19 cellular contexts compared by ENCODE assay signal in the genomic region with DNA sequence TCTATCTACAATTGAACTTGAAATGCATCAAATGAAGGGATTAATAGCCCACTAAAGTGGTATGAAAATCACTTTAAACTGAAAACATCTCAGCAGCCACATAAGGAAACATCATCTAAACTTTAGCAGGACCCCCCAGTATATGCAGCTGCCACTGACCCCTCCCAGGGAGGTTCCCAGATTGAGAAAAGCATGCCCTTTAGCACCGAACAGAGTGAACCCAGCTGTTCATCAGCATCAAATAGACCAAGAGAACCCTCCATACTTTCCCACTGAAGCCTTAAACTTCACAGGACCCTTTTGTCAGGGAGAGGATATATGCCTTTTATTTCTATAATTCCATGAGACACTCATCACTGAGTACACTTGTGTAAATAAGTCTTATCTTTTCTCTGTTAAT. TPM values are rescaled to one million over a fixed set of nuclear protein-coding genes. Genes with fewer than 3 reads are reported as not detected.
DNase-seq lines count a peak whose midpoint lies in the region; TF ChIP-seq lines count a peak whose summit lies in the region.
"Had no signal": no experiment of that assay in that cellular context is flagged by ENCODE, and none has a peak within 500 bp of the region (broad histone marks: within the 10 kb centered on the region; RNA-seq: fewer than 3 reads in every experiment).

No MANE protein-coding gene starts in this region.

- peaks cover 25% of the 10 kb centered on the region for H3K36me3 Mint-ChIP-seq in progenitor cell of endocrine pancreas (ENCODE audit: insufficient read depth)
- H3K36me3 Mint-ChIP-seq: CD14-positive monocyte; CD8-positive, alpha-beta memory T cell had no signal

- POLR2A ChIA-PET in HEK293 (lab: Yijun Ruan, JAX) (no interaction called here), HEK293T (lab: Yijun Ruan, JAX) (no interaction called here)

- H3K4me1 ChIP-seq in HEK293 (ENCODE audit: control insufficient read depth, insufficient read depth, low read length), result peaks cover 9% of the 10 kb centered on the region; the same call in 1 of the 2 replicates
- H3K4me1 ChIP-seq: BE2C, HAP-1 had no signal

- peaks cover 5 to 19% of the 10 kb centered on the region in 2 experiments for H3K36me3 ChIP-seq in HEK293 (ENCODE audit: control insufficient read depth in 2 of 2, insufficient read depth in 1 of 2, low read length in 2 of 2)
- H3K36me3 ChIP-seq: BE2C had no signal

- H3K4me3 Mint-ChIP-seq in progenitor cell of endocrine pancreas (ENCODE audit: low read depth), result no peak overlapping the region
- H3K4me3 Mint-ChIP-seq: CD14-positive monocyte; CD4-positive, alpha-beta T cell; CD8-positive, alpha-beta memory T cell had no signal

- peaks cover 23% of the 10 kb centered on the region for H3K4me1 Mint-ChIP-seq in progenitor cell of endocrine pancreas (ENCODE audit: low read depth)
- H3K4me1 Mint-ChIP-seq: CD14-positive monocyte; CD8-positive, alpha-beta memory T cell had no signal

- no peaks in the 10 kb centered on the region for H3K9me3 Mint-ChIP-seq in progenitor cell of endocrine pancreas (ENCODE audit: low read depth)
- H3K9me3 Mint-ChIP-seq: CD4-positive, alpha-beta T cell; CD8-positive, alpha-beta memory T cell had no signal

- H3K27ac ChIP-seq in HEK293 (ENCODE audit: extremely low read depth, low read depth, low read length), result no peak overlapping the region
- H3K27ac ChIP-seq: 22Rv1; BLaER1 treated with 17β-estradiol and CSF1 and Interleukin-3, amounts not matched to agents 10 nM and 100 nM had no signal

- H3K27me3 Mint-ChIP-seq in progenitor cell of endocrine pancreas, result no peaks in the 10 kb centered on the region

- H3K9me3 ChIP-seq in HEK293 (ENCODE audit: control insufficient read depth, insufficient read depth, low read depth, low read length), result no peaks in the 10 kb centered on the region
- H3K9me3 ChIP-seq: BE2C, HAP-1 had no signal

- TF ChIP-seq CTCF in HEK293 (tag by site-specific recombination; IDR thresholded peaks at IDR 0.05) (no peak), progenitor cell of endocrine pancreas (IDR thresholded peaks at IDR 0.05; ENCODE audit: unreplicated experiment) (no peak)

- H3K4me3 ChIP-seq in HEK293 (ENCODE audit: low read depth, low read length), result no peak overlapping the region
- H3K4me3 ChIP-seq: BLaER1 treated with 17β-estradiol and CSF1 and Interleukin-3, amounts not matched to agents 10 nM and 100 nM; GM12878; HAP-1 had no signal

- DNase-seq in left kidney (ENCODE audit: low read depth, low spot score), result peak; percentile 22
- no peak for DNase-seq in progenitor cell of endocrine pancreas (ENCODE audit: low spot score, unreplicated experiment)
- DNase-seq in HEK293T (ENCODE audit: extremely low spot score), result no peak
- DNase-seq in kidney glomerular epithelial cell (lab: John Stamatoyannopoulos, UW), result no peak
- DNase-seq in iPS-NIHi11 (ENCODE audit: low spot score), result no peak
- DNase-seq: BE2C; CD4-positive, alpha-beta T cell; CD8-positive, alpha-beta memory T cell; DMS 273 treated with DMSO at 0.1 percent for 48 hours; DMS79; EL; GDM1; GOT3 had no signal

- H3K27ac Mint-ChIP-seq in progenitor cell of endocrine pancreas, result peak overlapping the region; percentile 35
- H3K27ac Mint-ChIP-seq: CD4-positive, alpha-beta T cell; CD8-positive, alpha-beta memory T cell had no signal

- CTCF ChIA-PET in HEK293 (lab: Yijun Ruan, JAX) (no interaction called here), HEK293T (lab: Yijun Ruan, JAX) (interaction anchor here (0.6 kb wide), 1 partner anchor 16 kb away, joined by 4 read pairs; no protein-coding TSS in a partner anchor)

TF ChIP-seq in HEK293, 187 proteins besides CTCF, POLR2A, EP300 and RAD21 (continues in another document):
- TF ChIP-seq ATF2 (tag by site-specific recombination; IDR thresholded peaks at IDR 0.05; ENCODE audit: low read depth), result no peak
- TF ChIP-seq MZF1 (tag by site-specific recombination; IDR thresholded peaks at IDR 0.05; ENCODE audit: borderline replicate concordance), result no peak
- no peak for TF ChIP-seq ZNF785 (tag by site-specific recombination; IDR thresholded peaks at IDR 0.05)
- 0 out of 2 replicates have a peak, but pooled peaks have one; percentile 21 for TF ChIP-seq PRDM6 (tag by site-specific recombination; IDR thresholded peaks at IDR 0.05)

TF ChIP-seq in HEK293T, 16 proteins besides CTCF, POLR2A, EP300 and RAD21:
- no peak for TF ChIP-seq FOXK2 (IDR thresholded peaks at IDR 0.05)
- TF ChIP-seq SP1 (IDR thresholded peaks at IDR 0.05), result no peak
- TF ChIP-seq ZNF384 (IDR thresholded peaks at IDR 0.05), result no peak
- TF ChIP-seq FOXA1 (IDR thresholded peaks at IDR 0.05), result no peak
- TF ChIP-seq HDGF (IDR thresholded peaks at IDR 0.05; ENCODE audit: borderline replicate concordance), result no peak
- TF ChIP-seq FOXM1 (IDR thresholded peaks at IDR 0.05; ENCODE audit: borderline replicate concordance), result no peak
- no peak for TF ChIP-seq LEF1 (IDR thresholded peaks at IDR 0.05; ENCODE audit: borderline replicate concordance)
- TF ChIP-seq CTBP1 (IDR thresholded peaks at IDR 0.05; ENCODE audit: borderline replicate concordance), result no peak
- TF ChIP-seq, protein P1, sequence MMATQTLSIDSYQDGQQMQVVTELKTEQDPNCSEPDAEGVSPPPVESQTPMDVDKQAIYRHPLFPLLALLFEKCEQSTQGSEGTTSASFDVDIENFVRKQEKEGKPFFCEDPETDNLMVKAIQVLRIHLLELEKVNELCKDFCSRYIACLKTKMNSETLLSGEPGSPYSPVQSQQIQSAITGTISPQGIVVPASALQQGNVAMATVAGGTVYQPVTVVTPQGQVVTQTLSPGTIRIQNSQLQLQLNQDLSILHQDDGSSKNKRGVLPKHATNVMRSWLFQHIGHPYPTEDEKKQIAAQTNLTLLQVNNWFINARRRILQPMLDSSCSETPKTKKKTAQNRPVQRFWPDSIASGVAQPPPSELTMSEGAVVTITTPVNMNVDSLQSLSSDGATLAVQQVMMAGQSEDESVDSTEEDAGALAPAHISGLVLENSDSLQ (IDR thresholded peaks at IDR 0.05), result no peak
- no peak for TF ChIP-seq ELF4 (IDR thresholded peaks at IDR 0.05)
- no peak for TF ChIP-seq NFRKB (IDR thresholded peaks at IDR 0.05)
- no peak for TF ChIP-seq BHLHE40 (IDR thresholded peaks at IDR 0.05; ENCODE audit: borderline replicate concordance)
- no peak for TF ChIP-seq ARNT (IDR thresholded peaks at IDR 0.05)

RNA-seq across cellular contexts. Expression of gene MYH10, which starts 44.6 kb away (rescaled TPM):
- 244 and 257 TPM in 2 replicates for total RNA-seq in progenitor cell of endocrine pancreas
